Comparison of ENCODE assay signal across 10 cellular contexts in the genomic region with DNA sequence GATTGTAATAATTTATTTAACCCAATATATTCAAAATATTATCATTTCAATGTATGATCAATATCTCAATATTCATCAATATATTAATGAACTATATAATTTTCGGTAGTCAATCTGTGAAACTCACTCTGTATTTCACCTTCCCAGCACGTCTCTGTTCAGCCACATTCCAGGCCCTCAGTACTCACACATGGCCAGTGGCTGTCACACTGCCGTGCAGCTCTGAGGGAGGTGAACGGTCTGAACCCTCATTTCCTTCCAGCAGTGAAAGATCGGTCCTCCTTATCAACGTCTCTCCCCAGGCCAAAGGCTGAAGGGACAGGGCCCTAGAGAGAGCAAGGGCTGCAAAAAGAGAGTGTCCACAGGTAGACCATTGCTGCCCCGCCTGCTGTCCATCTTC. TPM values are rescaled to one million over a fixed set of nuclear protein-coding genes. Genes with fewer than 3 reads are reported as not detected.
DNase-seq lines count a peak whose midpoint lies in the region; TF ChIP-seq lines count a peak whose summit lies in the region.
"Had no signal": no experiment of that assay in that cellular context is flagged by ENCODE, and none has a peak within 500 bp of the region (broad histone marks: within the 10 kb centered on the region; RNA-seq: fewer than 3 reads in every experiment).

No MANE protein-coding gene starts in this region.

- peak overlapping the region; percentile 58 to 96 (median 88) for H3K27ac Mint-ChIP-seq in CD8-positive, alpha-beta memory T cell
- no peak overlapping the region for H3K27ac Mint-ChIP-seq in brain

- CTCF ChIA-PET in CD8-positive, alpha-beta memory T cell (lab: Charles Lee): interaction anchor here (1.7 kb wide), 1 partner anchor 11 kb away, joined by 4 read pairs; no protein-coding TSS in a partner anchor

- no peaks in the 10 kb centered on the region for H3K9me3 Mint-ChIP-seq in CD8-positive, alpha-beta memory T cell
- H3K9me3 Mint-ChIP-seq in brain: no peaks in the 10 kb centered on the region

- DNase-seq in CD8-positive, alpha-beta memory T cell: no peak
- DNase-seq in MG63 (no peak), osteoblast (ENCODE audit: insufficient read length, low spot score, missing footprints) (no peak), activated gamma-delta T cell (lab: John Stamatoyannopoulos, UW) (no peak), NCI-H128 (lab: John Stamatoyannopoulos, UW; ENCODE audit: unreplicated experiment) (no peak), NCI-H2196 treated with DMSO at 0.1 percent for 48 hours (lab: John Stamatoyannopoulos, UW; ENCODE audit: unreplicated experiment) (no peak), MV-4-11 (lab: John Stamatoyannopoulos, UW) (no peak)

- peaks cover 1 to 26% (median 6%) of the 10 kb centered on the region in 3 donors for H3K36me3 Mint-ChIP-seq in CD8-positive, alpha-beta memory T cell
- H3K36me3 Mint-ChIP-seq in brain: peaks cover 13% of the 10 kb centered on the region

- H3K79me2 ChIP-seq in osteoblast (ENCODE audit: insufficient read depth, low read length): peaks cover 41% of the 10 kb centered on the region

- H3K4me1 Mint-ChIP-seq in CD8-positive, alpha-beta memory T cell: peaks cover 57 to 85% (median 67%) of the 10 kb centered on the region in 3 donors
- H3K4me1 Mint-ChIP-seq in brain: peaks cover 48% of the 10 kb centered on the region

- no peak overlapping the region for H3K4me3 ChIP-seq in CD8-positive, alpha-beta memory T cell (ENCODE audit: low read length)
- peak overlapping the region; percentile 77 for H3K4me3 ChIP-seq in MG63
- no peak overlapping the region for H3K4me3 ChIP-seq in osteoblast (ENCODE audit: insufficient read depth, low read length)

- H3K27me3 ChIP-seq in CD8-positive, alpha-beta memory T cell (ENCODE audit: insufficient read depth, low read length, poor library complexity, severe bottlenecking): no peaks in the 10 kb centered on the region
- H3K27me3 ChIP-seq in MG63: peaks cover 19% of the 10 kb centered on the region
- no peaks in the 10 kb centered on the region for H3K27me3 ChIP-seq in osteoblast (ENCODE audit: insufficient read depth, low read length)

- H3K4me3 Mint-ChIP-seq in CD8-positive, alpha-beta memory T cell: peak overlapping the region; percentile 32 to 98 (median 95)
- H3K4me3 Mint-ChIP-seq in brain: peak overlapping the region in 4 of 5 experiments; percentile 26 to 62 (median 48)

- no peaks in the 10 kb centered on the region for H3K9me3 ChIP-seq in CD8-positive, alpha-beta memory T cell (ENCODE audit: low read length)
- peaks cover 3% of the 10 kb centered on the region; the same call in 1 of the 2 replicates for H3K9me3 ChIP-seq in MG63
- no peaks in the 10 kb centered on the region for H3K9me3 ChIP-seq in osteoblast (ENCODE audit: low read depth, low read length)

- no peak overlapping the region for H3K4me2 ChIP-seq in osteoblast (ENCODE audit: insufficient read depth, low read length)

- H2AFZ ChIP-seq in osteoblast (ENCODE audit: low read length): peak overlapping the region; percentile 4

- H3K27me3 Mint-ChIP-seq in CD8-positive, alpha-beta memory T cell: no peaks in the 10 kb centered on the region
- peaks cover 11% of the 10 kb centered on the region for H3K27me3 Mint-ChIP-seq in brain
- H3K27me3 Mint-ChIP-seq: activated CD4-positive, alpha-beta T cell treated with anti-CD3 and anti-CD28 coated beads for 36 hours had no signal

- peak overlapping the region; percentile 90 for H3K27ac ChIP-seq in CD8-positive, alpha-beta memory T cell (ENCODE audit: low read depth, low read length)
- H3K27ac ChIP-seq in osteoblast (ENCODE audit: low read depth, low read length): no peak overlapping the region

- POLR2A ChIA-PET in CD8-positive, alpha-beta memory T cell (lab: Charles Lee): no interaction called here

- TF ChIP-seq CTCF in brain (conservative IDR thresholded peaks at IDR 0.05) (no peak), osteoblast (IDR thresholded peaks at IDR 0.05; ENCODE audit: extremely low read depth, low read depth, low read length) (no peak)

- peaks cover 6% of the 10 kb centered on the region for H4K20me1 ChIP-seq in osteoblast (ENCODE audit: insufficient read depth, low read length)

- peaks cover 2% of the 10 kb centered on the region for H3K36me3 ChIP-seq in CD8-positive, alpha-beta memory T cell (ENCODE audit: insufficient read depth, low read length)
- H3K36me3 ChIP-seq in MG63 (peaks cover 28% of the 10 kb centered on the region), osteoblast (ENCODE audit: insufficient read depth, low read length) (peaks cover 6% of the 10 kb centered on the region)

- H3K4me1 ChIP-seq in CD8-positive, alpha-beta memory T cell (ENCODE audit: insufficient read depth, low read length): peaks cover 43% of the 10 kb centered on the region
- peaks cover 12% of the 10 kb centered on the region for H3K4me1 ChIP-seq in osteoblast (ENCODE audit: insufficient read depth, low read length)

RNA-seq across cellular contexts. Expression of a gene that starts 39.5 kb away (rescaled TPM):
- total RNA-seq in CD8-positive, alpha-beta memory T cell: 10 to 100 TPM; 21.0 to 23.5 TPM
- polyA plus RNA-seq in CD8-positive, alpha-beta memory T cell: 5.6 TPM
- 56.8 and 82.3 TPM in 2 replicates for total RNA-seq in MG63 (2014; rRNA removed; shearing (Covaris generic); ENCODE audit: low replicate concordance)
- 5.1 TPM for polyA plus RNA-seq in brain (ENCODE audit: insufficient read depth, low read depth, low replicate concordance)
- total RNA-seq in osteoblast: 14.4 and 36.9 TPM in 2 replicates

RNA-seq across cellular contexts. Expression of a gene that starts 44.5 kb away (rescaled TPM):
- not detected for total RNA-seq in CD8-positive, alpha-beta memory T cell
- polyA plus RNA-seq in CD8-positive, alpha-beta memory T cell: not detected
- total RNA-seq in MG63 (2014; rRNA removed; shearing (Covaris generic); ENCODE audit: low replicate concordance): not detected in 2 replicates
- polyA plus RNA-seq in brain (ENCODE audit: insufficient read depth, low read depth, low replicate concordance): not detected
- not detected in 2 replicates for total RNA-seq in osteoblast
- total RNA-seq: activated CD4-positive, alpha-beta T cell treated with anti-CD3 and anti-CD28 coated beads for 36 hours; Calu3 had no signal

Comparison
In these comparisons a context has a peak if more than half of its experiments do, and no peak if none do; other contexts are left out.
1. H3K27ac Mint-ChIP-seq: peak in CD8-positive, alpha-beta memory T cell (8 of 8); none in brain (0 of 5).